8 cellular contexts compared by ENCODE assay signal in the genomic region with DNA sequence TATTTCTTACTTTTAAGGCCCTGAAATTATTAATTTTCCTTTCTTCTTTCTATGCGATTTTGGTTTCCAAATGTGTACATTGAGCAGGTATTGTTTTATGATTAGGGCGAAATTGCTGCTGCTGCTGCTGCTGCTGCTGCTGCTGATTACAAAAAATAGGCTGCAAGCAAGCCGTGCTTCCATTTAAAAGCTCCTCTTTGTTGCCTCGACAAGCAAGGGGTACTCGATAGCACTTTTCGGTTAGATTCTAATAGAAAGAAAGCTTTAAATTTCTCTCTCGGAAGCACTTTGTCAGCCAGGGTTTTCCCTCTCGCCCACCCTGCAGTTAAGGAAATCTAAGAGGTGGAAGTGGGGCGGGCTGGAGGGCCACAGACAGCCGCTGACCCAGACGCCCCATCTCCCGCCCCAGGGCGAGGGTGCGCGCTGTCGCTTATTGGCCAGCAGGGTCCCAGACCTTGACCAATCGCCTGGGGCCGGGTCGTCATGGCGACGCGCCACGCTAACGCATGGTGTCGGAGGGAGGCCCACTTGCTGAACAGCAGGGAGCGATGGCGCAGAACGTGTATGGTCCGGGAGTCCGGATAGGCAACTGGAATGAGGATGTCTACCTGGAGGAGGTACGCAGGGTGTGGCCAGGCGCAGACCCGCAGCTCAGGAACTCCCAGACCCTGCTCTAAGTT. TPM values are rescaled to one million over a fixed set of nuclear protein-coding genes. Genes with fewer than 3 reads are reported as not detected.
A peak's percentile ranks its signal among the peaks of the same experiment; 100 is the strongest.
DNase-seq lines count a peak whose midpoint lies in the region; ATAC-seq, FAIRE-seq and TF ChIP-seq lines count a peak whose summit lies in the region.

Gene CFAP161, plus strand, starts transcription at position 489 of the 680 bp plus-strand sequence. Its CDS starts 60 bp downstream, at position 549.

- H3K27ac ChIP-seq in heart right ventricle = no peak within 1 kb of the TSS

- intact Hi-C loops in heart right ventricle (cut with DNase I) = no loop called here

- H3K4me1 Mint-ChIP-seq in osteocyte (ENCODE audit: unreplicated experiment) = peaks cover 8% of the 10 kb centered on the region

- no peaks in the 10 kb centered on the region for H3K36me3 ChIP-seq in GM06990 (ENCODE audit: control insufficient read depth, insufficient read depth, low read length)
- no peaks in the 10 kb centered on the region for H3K36me3 ChIP-seq in heart right ventricle

- TF ChIP-seq CTCF in GM06990 (IDR thresholded peaks at IDR 0.05; ENCODE audit: insufficient read depth, low read length, poor library complexity, severe bottlenecking) (no peak), heart right ventricle (IDR thresholded peaks at IDR 0.05) (no peak), osteocyte (IDR thresholded peaks at IDR 0.05) (no peak)

- no peak for TF ChIP-seq POLR2A in GM12891 (IDR thresholded peaks at IDR 0.05; ENCODE audit: low read depth, low read length)

- DNase-seq in GM06990 (ENCODE audit: extremely low read depth, insufficient read length) (peak; percentile 64), NCI-H2227 treated with DMSO at 0.1 percent for 48 hours (lab: John Stamatoyannopoulos, UW) (peak; percentile 42), heart right ventricle (peak; percentile 73 to 84), osteocyte (ENCODE audit: extremely low spot score, unreplicated experiment) (no peak), urothelium cell line (ENCODE audit: low spot score) (peak; percentile 91), OCI-M2 (lab: John Stamatoyannopoulos, UW; ENCODE audit: unreplicated experiment) (no peak), GM12891 (ENCODE audit: insufficient read length, low spot score) (no peak)
- peak in 1 of 2 donors; percentile 50 for DNase-seq in activated naive CD4-positive, alpha-beta T cell treated with anti-CD3 and anti-CD28 coated beads, Interleukin-2, amount 50 U/mL, for 72 hours (ENCODE audit: low spot score in 2 of 2)

- H3K9me3 Mint-ChIP-seq in activated naive CD4-positive, alpha-beta T cell treated with anti-CD3 and anti-CD28 coated beads, Interleukin-2, amount 50 U/mL, for 72 hours = peaks cover 3 to 9% of the 10 kb centered on the region in 2 donors
- no peaks in the 10 kb centered on the region for H3K9me3 Mint-ChIP-seq in osteocyte (ENCODE audit: unreplicated experiment)

- peaks cover 0 to 3% (median 0%) of the 10 kb centered on the region in 11 donors for H3K9me3 ChIP-seq in heart right ventricle

- no peak within 1 kb of the TSS for H3K27ac Mint-ChIP-seq in activated naive CD4-positive, alpha-beta T cell treated with anti-CD3 and anti-CD28 coated beads, Interleukin-2, amount 50 U/mL, for 72 hours
- no peak within 1 kb of the TSS for H3K27ac Mint-ChIP-seq in osteocyte (ENCODE audit: unreplicated experiment)

- peaks cover 78% of the 10 kb centered on the region for H3K27me3 Mint-ChIP-seq in osteocyte (ENCODE audit: unreplicated experiment)

- FAIRE-seq in urothelium cell line (lab: Jason Lieb, UNC) = peak; percentile 74
- no peak for FAIRE-seq in GM12891 (lab: Jason Lieb, UNC)

- H3K4me1 ChIP-seq in heart right ventricle = peaks cover 0 to 11% (median 0%) of the 10 kb centered on the region in 9 donors

- H3K27me3 ChIP-seq in GM06990 (replicated peaks; ENCODE audit: control insufficient read depth, insufficient read depth, low read length) = peaks cover 2% of the 10 kb centered on the region; the same call in 1 of the 2 replicates
- H3K27me3 ChIP-seq in heart right ventricle = peaks cover 0 to 52% (median 0%) of the 10 kb centered on the region in 7 donors

- ATAC-seq in activated naive CD4-positive, alpha-beta T cell treated with anti-CD3 and anti-CD28 coated beads, Interleukin-2, amount 50 U/mL, for 72 hours = peak; percentile 51 to 95
- peak; percentile 85 to 97 (median 94) for ATAC-seq in heart right ventricle

- WGBS in heart right ventricle, 2 donors = 21 to 25% methylated on average over 33 of the region's 33 CpGs

- H3K36me3 Mint-ChIP-seq in activated naive CD4-positive, alpha-beta T cell treated with anti-CD3 and anti-CD28 coated beads, Interleukin-2, amount 50 U/mL, for 72 hours = peaks cover 5 to 11% of the 10 kb centered on the region in 2 donors
- no peaks in the 10 kb centered on the region for H3K36me3 Mint-ChIP-seq in osteocyte (ENCODE audit: unreplicated experiment)

- H3K4me3 ChIP-seq in GM06990 (replicated peaks; ENCODE audit: low read depth, low read length) = no peak within 1 kb of the TSS
- peak within 1 kb of the TSS in 8 of 10 donors; percentile 19 to 51 (median 45) for H3K4me3 ChIP-seq in heart right ventricle

- H3K4me3 Mint-ChIP-seq in osteocyte (ENCODE audit: unreplicated experiment) = peak within 1 kb of the TSS; percentile 67

TF ChIP-seq in GM12891, 5 proteins besides CTCF, POLR2A, EP300 and RAD21:
- TF ChIP-seq POU2F2 (IDR thresholded peaks at IDR 0.05; ENCODE audit: low read depth, low read length) (no peak), PAX5 (IDR thresholded peaks at IDR 0.05; ENCODE audit: insufficient read depth, low read length, severe bottlenecking) (no peak), SPI1 (IDR thresholded peaks at IDR 0.05; ENCODE audit: low read depth, low read length) (no peak), TAF1 (IDR thresholded peaks at IDR 0.05; ENCODE audit: low read depth, low read length) (no peak), POLR2AphosphoS5 (IDR thresholded peaks at IDR 0.05; ENCODE audit: low read depth, low read length) (no peak)

RNA-seq across cellular contexts. Expression of gene CFAP161, which starts in this region (rescaled TPM):
- not detected for total RNA-seq in activated naive CD4-positive, alpha-beta T cell treated with anti-CD3 and anti-CD28 coated beads, Interleukin-2, amount 50 U/mL, for 72 hours
- total RNA-seq in heart right ventricle (1 to 10 TPM in 3 of 10 donors, under 1 TPM in 7; 0.28 to 1.2 (median 0.83) TPM), osteocyte (not detected in 2 replicates)
- under 1 TPM; 0.32 to 0.95 TPM for polyA plus RNA-seq in heart right ventricle
- not detected for polyA plus RNA-seq in GM12891 (2012; ENCODE audit: low read depth, missing spikeins)

Comparison
In these comparisons a context has a peak if more than half of its experiments do, and no peak if none do; other contexts are left out.
1. Peak in ATAC-seq in activated naive CD4-positive, alpha-beta T cell treated with anti-CD3 and anti-CD28 coated beads, Interleukin-2, amount 50 U/mL, for 72 hours; RNA of the gene not detected or under 1 TPM.
2. DNase-seq: peak in GM06990 (single experiment), NCI-H2227 treated with DMSO at 0.1 percent for 48 hours (single experiment), heart right ventricle (2 of 2) and urothelium cell line (single experiment); none in osteocyte (single experiment), OCI-M2 (single experiment) and GM12891 (single experiment).